ENCODE assay signal across 18 cellular contexts in genomic region chr16:19785081-19785480, GRCh38.
DNase-seq lines count a peak whose midpoint lies in the region; ATAC-seq and TF ChIP-seq lines count a peak whose summit lies in the region.
"Had no signal": no experiment of that assay in that cellular context is flagged by ENCODE, and none has a peak within 500 bp of the region (broad histone marks: within the 10 kb centered on the region; RNA-seq: fewer than 3 reads in every experiment).

No MANE protein-coding gene starts in this region.

- no peaks in the 10 kb centered on the region for H3K36me3 ChIP-seq in breast epithelium
- no peaks in the 10 kb centered on the region for H3K36me3 ChIP-seq in left lung

- intact Hi-C loops in breast epithelium (cut with DNase I; ENCODE audit: low total_unique reads) (no loop called here), MCF 10A (cut with micrococcal nuclease) (no loop called here), left colon (cut with DNase I, micrococcal nuclease) (no loop called here), left lung (cut with DNase I) (no loop called here)

- BruUV-seq in MCF 10A (replicated peaks; lab: Mats Ljungman, UMichigan) = no TSS peak

- no peak for TF ChIP-seq POLR2A in breast epithelium (IDR thresholded peaks at IDR 0.05)

- DNase-seq in breast epithelium (ENCODE audit: low spot score in 2 of 2) (no peak), MCF 10A (ENCODE audit: unreplicated experiment) (no peak), left colon (no peak), osteocyte (ENCODE audit: extremely low spot score, unreplicated experiment) (peak; percentile 66), NCI-H1417 treated with DMSO at 0.1 percent for 48 hours (lab: John Stamatoyannopoulos, UW) (no peak), left lung (no peak), AML-193 (lab: John Stamatoyannopoulos, UW) (no peak)
- DNase-seq: DMS 273 treated with DMSO at 0.1 percent for 48 hours, GDM1, GOT3, KBM-7, NCI-H1436, NCI-H2029, NCI-H2171 treated with DMSO at 0.1 percent for 48 hours, NCI-H748 treated with DMSO at 0.1 percent for 48 hours had no signal

- H3K9me3 ChIP-seq in breast epithelium = no peaks in the 10 kb centered on the region
- no peaks in the 10 kb centered on the region for H3K9me3 ChIP-seq in left lung

- H3K27me3 ChIP-seq in breast epithelium (no peaks in the 10 kb centered on the region), left lung (no peaks in the 10 kb centered on the region)

- no peaks in the 10 kb centered on the region for H3K4me1 Mint-ChIP-seq in MCF 10A (ENCODE audit: insufficient read depth, unreplicated experiment)
- no peaks in the 10 kb centered on the region for H3K4me1 Mint-ChIP-seq in osteocyte (ENCODE audit: unreplicated experiment)

- TF ChIP-seq CTCF in breast epithelium (IDR thresholded peaks at IDR 0.05) (no peak), MCF 10A (IDR thresholded peaks at IDR 0.05; ENCODE audit: unreplicated experiment) (no peak), osteocyte (IDR thresholded peaks at IDR 0.05) (no peak), left lung (IDR thresholded peaks at IDR 0.05) (no peak)

- H3K36me3 Mint-ChIP-seq in MCF 10A (ENCODE audit: insufficient read depth, unreplicated experiment) (peaks cover 7% of the 10 kb centered on the region), osteocyte (ENCODE audit: unreplicated experiment) (no peaks in the 10 kb centered on the region)

- H3K9me3 Mint-ChIP-seq in MCF 10A (ENCODE audit: unreplicated experiment) (no peaks in the 10 kb centered on the region), osteocyte (ENCODE audit: unreplicated experiment) (no peaks in the 10 kb centered on the region)

- H3K4me3 ChIP-seq in breast epithelium (peak overlapping the region in 2 of 3 donors; percentile 35 to 46), left lung (no peak overlapping the region)
- H3K4me3 ChIP-seq: GM12878 had no signal

- H3K27me3 Mint-ChIP-seq in MCF 10A (ENCODE audit: insufficient read depth, unreplicated experiment) = no peaks in the 10 kb centered on the region
- no peaks in the 10 kb centered on the region for H3K27me3 Mint-ChIP-seq in osteocyte (ENCODE audit: unreplicated experiment)

- H3K27ac ChIP-seq in breast epithelium (peak overlapping the region; percentile 54 to 80), left lung (no peak overlapping the region)
- H3K27ac ChIP-seq: RWPE1 had no signal

- no peaks in the 10 kb centered on the region for H3K4me1 ChIP-seq in breast epithelium
- H3K4me1 ChIP-seq in left lung = no peaks in the 10 kb centered on the region

- H3K27ac Mint-ChIP-seq in MCF 10A (ENCODE audit: low read depth, unreplicated experiment) (no peak overlapping the region), osteocyte (ENCODE audit: unreplicated experiment) (no peak overlapping the region)

- H3K4me3 Mint-ChIP-seq in MCF 10A (ENCODE audit: unreplicated experiment) = no peak overlapping the region
- no peak overlapping the region for H3K4me3 Mint-ChIP-seq in osteocyte (ENCODE audit: unreplicated experiment)

- POLR2A ChIA-PET in MCF 10A (lab: Yijun Ruan, JAX) = no interaction called here

- CTCF ChIA-PET in MCF 10A (lab: Yijun Ruan, JAX) = no interaction called here

- ATAC-seq in left colon = peak; percentile 19
- no peak for ATAC-seq in left lung
- no peak for ATAC-seq in GM18520 (IDR thresholded peaks at IDR 0.05; ENCODE audit: unreplicated experiment)
- ATAC-seq: GM12878 had no signal

Comparison
In these comparisons a context has a peak if more than half of its experiments do, and no peak if none do; other contexts are left out.
1. H3K27ac ChIP-seq: peak in breast epithelium (2 of 2); none in left lung (0 of 2).
2. H3K4me3 ChIP-seq: peak in breast epithelium (2 of 3); none in left lung (0 of 2).